Comparison of ENCODE assay signal across 18 cellular contexts in genomic region chr15:51849866-51850265, GRCh38.
"Had no signal": no experiment of that assay in that cellular context is flagged by ENCODE, and none has a peak within 500 bp of the region (broad histone marks: within the 10 kb centered on the region; RNA-seq: fewer than 3 reads in every experiment).

No MANE protein-coding gene starts in this region.

- H3K4me2 ChIP-seq: neural progenitor cell, smooth muscle cell had no signal

- H3K9me3 ChIP-seq: esophagus squamous epithelium, ovary, right lobe of liver, suprapubic skin, upper lobe of left lung had no signal

- DNase-seq: activated naive CD8-positive, alpha-beta T cell treated with anti-CD3 and anti-CD28 coated beads, Interleukin-2, amount 10 ng/mL, durations not matched to agents 7 days and 5 days; activated T-cell treated with anti-CD3 and anti-CD28 coated beads, Interleukin-2, amount 50 U/mL, for 1 hour; anterior cingulate cortex; brain microvascular endothelial cell; cortex of kidney; effector CD8-positive, alpha-beta T cell; esophagus squamous epithelium; left colon; naive B cell; ovary; right lobe of liver; T-helper 9 cell; upper lobe of left lung had no signal

- H3K27ac Mint-ChIP-seq: activated naive CD8-positive, alpha-beta T cell treated with anti-CD3 and anti-CD28 coated beads, Interleukin-2, amount 10 ng/mL, durations not matched to agents 7 days and 5 days; neural progenitor cell; stimulated activated naive CD8-positive, alpha-beta T cell treated with anti-CD3 and anti-CD28 coated beads, Interleukin-15, Interleukin-2, amounts not matched to agents 100 ng/mL and 50 ng/mL, for 24 hours had no signal

- H3K27me3 ChIP-seq: brain microvascular endothelial cell, esophagus squamous epithelium, neural progenitor cell, ovary, right lobe of liver, suprapubic skin, upper lobe of left lung had no signal

- ATAC-seq: left colon, right lobe of liver had no signal

- H3K9ac ChIP-seq: neural progenitor cell had no signal

- H3K27ac ChIP-seq: brain microvascular endothelial cell, neural progenitor cell, ovary, right lobe of liver, suprapubic skin had no signal

- H3K9me3 Mint-ChIP-seq: activated naive CD8-positive, alpha-beta T cell treated with anti-CD3 and anti-CD28 coated beads, Interleukin-2, amount 10 ng/mL, durations not matched to agents 7 days and 5 days; naive B cell; neural progenitor cell; stimulated activated naive CD8-positive, alpha-beta T cell treated with anti-CD3 and anti-CD28 coated beads, Interleukin-15, Interleukin-2, amounts not matched to agents 100 ng/mL and 50 ng/mL, for 24 hours had no signal

- H3K4me3 ChIP-seq: esophagus squamous epithelium, lung, neural progenitor cell, ovary, right lobe of liver, smooth muscle cell, suprapubic skin, upper lobe of left lung had no signal

- H2AFZ ChIP-seq: neural progenitor cell had no signal

- H3K36me3 Mint-ChIP-seq: naive B cell had no signal

- H3K27me3 Mint-ChIP-seq: activated naive CD8-positive, alpha-beta T cell treated with anti-CD3 and anti-CD28 coated beads, Interleukin-2, amount 10 ng/mL, durations not matched to agents 7 days and 5 days; naive B cell; stimulated activated naive CD8-positive, alpha-beta T cell treated with anti-CD3 and anti-CD28 coated beads, Interleukin-15, Interleukin-2, amounts not matched to agents 100 ng/mL and 50 ng/mL, for 24 hours had no signal

- H3K4me3 Mint-ChIP-seq: activated naive CD8-positive, alpha-beta T cell treated with anti-CD3 and anti-CD28 coated beads, Interleukin-2, amount 10 ng/mL, durations not matched to agents 7 days and 5 days; naive B cell; neural progenitor cell; stimulated activated naive CD8-positive, alpha-beta T cell treated with anti-CD3 and anti-CD28 coated beads, Interleukin-15, Interleukin-2, amounts not matched to agents 100 ng/mL and 50 ng/mL, for 24 hours had no signal

- H3K36me3 ChIP-seq: brain microvascular endothelial cell, esophagus squamous epithelium, neural progenitor cell, ovary, right lobe of liver, suprapubic skin, upper lobe of left lung had no signal
